ENCODE assay signal across 14 cellular contexts in the genomic region with DNA sequence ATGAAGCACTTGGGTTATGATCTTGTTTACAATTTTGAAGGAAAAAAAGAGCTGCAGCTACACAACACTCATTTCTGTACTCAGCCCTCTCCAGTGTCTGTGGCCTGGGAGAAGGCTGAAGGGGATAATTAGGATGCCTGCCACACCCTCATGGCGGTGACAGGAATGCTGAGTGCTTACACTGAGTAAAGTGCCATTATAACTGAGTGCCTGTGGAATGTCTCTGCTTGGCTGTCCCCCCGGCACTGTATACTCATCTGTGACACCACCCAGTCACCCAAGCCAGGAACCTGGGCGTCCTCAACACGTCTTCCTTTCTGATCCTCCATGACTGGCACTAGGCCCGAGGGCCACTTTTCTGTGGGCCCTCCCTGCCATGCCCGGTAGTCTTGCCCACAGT. TPM values are rescaled to one million over a fixed set of nuclear protein-coding genes. Genes with fewer than 3 reads are reported as not detected.
DNase-seq lines count a peak whose midpoint lies in the region; ATAC-seq and TF ChIP-seq lines count a peak whose summit lies in the region.
"Had no signal": no experiment of that assay in that cellular context is flagged by ENCODE, and none has a peak within 500 bp of the region (broad histone marks: within the 10 kb centered on the region; RNA-seq: fewer than 3 reads in every experiment).

No MANE protein-coding gene starts in this region.

- no peak overlapping the region for H3K4ac ChIP-seq in mesendoderm (ENCODE audit: low read depth, low read length)

- H2BK5ac ChIP-seq in mesendoderm (ENCODE audit: low read length) = no peak overlapping the region

- peak overlapping the region; percentile 5 for H3K56ac ChIP-seq in mesendoderm (ENCODE audit: low read length)

- H2BK120ac ChIP-seq in mesendoderm (ENCODE audit: low read depth, low read length) = no peak overlapping the region

- H2BK15ac ChIP-seq in mesendoderm (replicated peaks; ENCODE audit: low read depth) = no peak overlapping the region

- in situ Hi-C loops in Caki2 (cut with HindIII; ENCODE audit: low pct_unique_long_range_greater_than_20kb, low sequenced_read_pairs) = no loop called here

- no peak overlapping the region for H3K4me2 ChIP-seq in mesendoderm (ENCODE audit: low read length)

- no peaks in the 10 kb centered on the region for H3K36me3 ChIP-seq in mesendoderm (ENCODE audit: control insufficient read depth, insufficient read depth, low read length)

- H3K4me1 ChIP-seq in mesendoderm (ENCODE audit: control insufficient read depth, low read depth, low read length) = no peaks in the 10 kb centered on the region

- H3K79me1 ChIP-seq in mesendoderm (ENCODE audit: low read length) = peaks cover 2% of the 10 kb centered on the region

- no CpG with 5 or more reads among the region's 6 CpGs for WGBS in mesendoderm (ENCODE audit: extremely low coverage, insufficient coverage, low lambda C conversion rate)

- H4K8ac ChIP-seq in mesendoderm (ENCODE audit: low read depth, low read length) = no peak overlapping the region

- H3K18ac ChIP-seq in mesendoderm (ENCODE audit: low read length) = no peak overlapping the region

- H3K27ac ChIP-seq in VCaP (peak overlapping the region; percentile 94; the same call in 1 of the 2 replicates), mesendoderm (ENCODE audit: low read depth, low read length) (no peak overlapping the region)

- ATAC-seq in HG02981 (IDR thresholded peaks at IDR 0.05; ENCODE audit: unreplicated experiment) = no peak
- ATAC-seq: stimulated activated memory B cell treated with anti-CD40 and anti-IgM and Interleukin-4, amounts not matched to agents 10 μg/mL and 1 μg/mL and 100 μg/mL, for 72 hours; T-cell had no signal

- no peak overlapping the region for H4K5ac ChIP-seq in mesendoderm (ENCODE audit: low read length)

- H3K79me2 ChIP-seq in mesendoderm (ENCODE audit: control insufficient read depth, insufficient read depth, low read length) = peaks cover 5% of the 10 kb centered on the region

- no peaks in the 10 kb centered on the region for H3K27me3 ChIP-seq in mesendoderm (ENCODE audit: insufficient read depth, low read length, poor library complexity)

- no peak overlapping the region for H3K9ac ChIP-seq in mesendoderm (ENCODE audit: low read length)

- TF ChIP-seq CTCF in VCaP (conservative IDR thresholded peaks at IDR 0.05) = no peak

- DNase-seq in Caki2 (ENCODE audit: low read depth) = peak; percentile 39
- DNase-seq in NCI-H1105 (lab: John Stamatoyannopoulos, UW) = peak; percentile 49
- DNase-seq in mesendoderm = peak; percentile 42
- no peak for DNase-seq in C1 segment of cervical spinal cord (lab: John Stamatoyannopoulos, UW)
- DNase-seq in NOMO-1 treated with DMSO at 0.1 percent for 48 hours (lab: John Stamatoyannopoulos, UW; ENCODE audit: unreplicated experiment) = no peak
- DNase-seq in stimulated activated CD4-positive, alpha-beta T cell treated with anti-CD3 and anti-CD28 coated beads, Interleukin-4, amount 100 ng/mL, for 1 hour = no peak
- DNase-seq: activated CD4-positive, alpha-beta T cell treated with anti-CD3 and anti-CD28 coated beads, Interleukin-2, amount 50 U/mL, for 1 hour; activated effector memory CD4-positive, alpha-beta T cell treated with Interleukin-2 at 50 U/mL for 16 hours; cerebellar nuclear complex; midbrain; T-cell had no signal

- no peak overlapping the region for H2AK5ac ChIP-seq in mesendoderm (ENCODE audit: low read length)

- H3K23ac ChIP-seq in mesendoderm (ENCODE audit: low read length) = no peak overlapping the region

- no peak overlapping the region for H3K4me3 ChIP-seq in mesendoderm (ENCODE audit: low read length)

RNA-seq across cellular contexts. Expression of gene MRPL38, which starts 3.5 kb away (rescaled TPM):
- 103 and 124 TPM in 2 replicates for total RNA-seq in Caki2 (2014; rRNA removed; shearing (Covaris generic); ENCODE audit: low replicate concordance)
- polyA plus RNA-seq in mesendoderm (2013, experiment 1 of 2) = 67.5 TPM
- polyA plus RNA-seq in mesendoderm (2013, experiment 2 of 2) = 68.9 TPM

RNA-seq across cellular contexts. Expression of gene TRIM65, which starts 11.4 kb away (rescaled TPM):
- total RNA-seq in Caki2 (2014; rRNA removed; shearing (Covaris generic); ENCODE audit: low replicate concordance) = 30.9 and 44.3 TPM in 2 replicates
- polyA plus RNA-seq in mesendoderm (2013, experiment 1 of 2) = 31.0 TPM
- 30.0 TPM for polyA plus RNA-seq in mesendoderm (2013, experiment 2 of 2)

RNA-seq across cellular contexts. Expression of gene TRIM47, which starts 29.8 kb away (rescaled TPM):
- total RNA-seq in Caki2 (2014; rRNA removed; shearing (Covaris generic); ENCODE audit: low replicate concordance) = 73.4 and 102 TPM in 2 replicates
- polyA plus RNA-seq in mesendoderm (2013, experiment 1 of 2) = 1.5 TPM
- 2.1 TPM for polyA plus RNA-seq in mesendoderm (2013, experiment 2 of 2)

RNA-seq across cellular contexts. Expression of gene FBF1, which starts 32.6 kb away (rescaled TPM):
- total RNA-seq in Caki2 (2014; rRNA removed; shearing (Covaris generic); ENCODE audit: low replicate concordance) = 14.2 and 19.6 TPM in 2 replicates
- 2.5 TPM for polyA plus RNA-seq in mesendoderm (2013, experiment 1 of 2)
- polyA plus RNA-seq in mesendoderm (2013, experiment 2 of 2) = 2.7 TPM

RNA-seq across cellular contexts. Expression of gene WBP2, which starts 53.1 kb away (rescaled TPM):
- total RNA-seq in Caki2 (2014; rRNA removed; shearing (Covaris generic); ENCODE audit: low replicate concordance) = 16.9 and 25.7 TPM in 2 replicates
- polyA plus RNA-seq in mesendoderm (2013, experiment 1 of 2) = 70.2 TPM
- 71.9 TPM for polyA plus RNA-seq in mesendoderm (2013, experiment 2 of 2)

Comparison
In these comparisons a context has a peak if more than half of its experiments do, and no peak if none do; other contexts are left out.
1. DNase-seq: peak in Caki2 (single experiment), NCI-H1105 (single experiment) and mesendoderm (single experiment); none in C1 segment of cervical spinal cord (0 of 14), NOMO-1 treated with DMSO at 0.1 percent for 48 hours (single experiment) and stimulated activated CD4-positive, alpha-beta T cell treated with anti-CD3 and anti-CD28 coated beads, Interleukin-4, amount 100 ng/mL, for 1 hour (single experiment).